1 cellular context compared by ENCODE assay signal in genomic region chr1:58755468-58755872, GRCh38.
TF ChIP-seq lines count a peak whose summit lies in the region.

No MANE protein-coding gene starts in this region.

TF ChIP-seq in HepG2, 621 proteins besides CTCF, POLR2A, EP300 and RAD21 (continued from another document and continues in another):
- TF ChIP-seq TRAFD1 (CRISPR knock-in tag; IDR thresholded peaks at IDR 0.05; ENCODE audit: borderline replicate concordance) (0 out of 2 replicates have a peak, but pooled peaks have one; percentile 13), SP1 (IDR thresholded peaks at IDR 0.05) (no peak), SP1 (CRISPR knock-in tag; IDR thresholded peaks at IDR 0.05) (no peak), ZNF563 (CRISPR knock-in tag; IDR thresholded peaks at IDR 0.05) (no peak), ADNP (CRISPR knock-in tag; IDR thresholded peaks at IDR 0.05) (no peak), ZHX2 (IDR thresholded peaks at IDR 0.05; ENCODE audit: low read depth) (no peak; the same call in 1 of the 2 replicates), ZHX2 (CRISPR knock-in tag; IDR thresholded peaks at IDR 0.05; ENCODE audit: borderline replicate concordance) (no peak), ZNF138 (CRISPR knock-in tag; IDR thresholded peaks at IDR 0.05; ENCODE audit: low read depth) (0 out of 2 replicates have a peak, but pooled peaks have one; percentile 51), ZGPAT (CRISPR knock-in tag; IDR thresholded peaks at IDR 0.05) (peak; percentile 92), JUNB (CRISPR knock-in tag; IDR thresholded peaks at IDR 0.05; ENCODE audit: borderline replicate concordance) (peak; percentile 90; the same call in 1 of the 2 replicates), RARA (CRISPR knock-in tag; IDR thresholded peaks at IDR 0.05) (peak; percentile 78), SMC3 (IDR thresholded peaks at IDR 0.05; ENCODE audit: low read length) (no peak), NFE2 (CRISPR knock-in tag; IDR thresholded peaks at IDR 0.05) (no peak), TGIF2 (CRISPR knock-in tag; IDR thresholded peaks at IDR 0.05) (0 out of 2 replicates have a peak, but pooled peaks have one; percentile 47), ZNF251 (CRISPR knock-in tag; IDR thresholded peaks at IDR 0.05) (no peak), BRD4 (CRISPR knock-in tag; IDR thresholded peaks at IDR 0.05) (0 out of 2 replicates have a peak, but pooled peaks have one; percentile 67), ZMYM4 (CRISPR knock-in tag; IDR thresholded peaks at IDR 0.05) (peak; percentile 47), ZNF446 (CRISPR knock-in tag; IDR thresholded peaks at IDR 0.05) (no peak), GPBP1L1 (CRISPR knock-in tag; IDR thresholded peaks at IDR 0.05) (no peak), ZBTB21 (CRISPR knock-in tag; IDR thresholded peaks at IDR 0.05) (no peak), ZNF530 (CRISPR knock-in tag; IDR thresholded peaks at IDR 0.05; ENCODE audit: low read depth) (no peak), SOX6 (IDR thresholded peaks at IDR 0.05) (no peak), SOX6 (CRISPR knock-in tag; IDR thresholded peaks at IDR 0.05) (peak; percentile 69), YEATS4 (CRISPR knock-in tag; IDR thresholded peaks at IDR 0.05; ENCODE audit: borderline replicate concordance) (no peak), ELF1 (CRISPR knock-in tag; IDR thresholded peaks at IDR 0.05) (peak; percentile 74), GMEB2 (CRISPR knock-in tag; IDR thresholded peaks at IDR 0.05; ENCODE audit: low read depth) (no peak), KDM1A (CRISPR knock-in tag; IDR thresholded peaks at IDR 0.05) (peak; percentile 34; the same call in 1 of the 2 replicates), SNAI1 (CRISPR knock-in tag; IDR thresholded peaks at IDR 0.05; ENCODE audit: borderline replicate concordance) (no peak), TEAD3 (CRISPR knock-in tag; optimal IDR thresholded peaks at IDR 0.05; ENCODE audit: borderline replicate concordance) (peak; percentile 92), SPEN (CRISPR knock-in tag; IDR thresholded peaks at IDR 0.05; ENCODE audit: low read depth) (peak; percentile 43; the same call in 1 of the 2 replicates), TRIM24 (CRISPR knock-in tag; IDR thresholded peaks at IDR 0.05) (peak; percentile 72; the same call in 1 of the 2 replicates), SKI (IDR thresholded peaks at IDR 0.05; ENCODE audit: partially characterized antibody) (no peak), ARID4A (CRISPR knock-in tag; IDR thresholded peaks at IDR 0.05; ENCODE audit: borderline replicate concordance) (no peak), ZNF605 (CRISPR knock-in tag; IDR thresholded peaks at IDR 0.05) (peak; percentile 93), CBX5 (CRISPR knock-in tag; IDR thresholded peaks at IDR 0.05; ENCODE audit: borderline replicate concordance) (peak; percentile 58; the same call in 1 of the 2 replicates), KDM3A (CRISPR knock-in tag; IDR thresholded peaks at IDR 0.05; ENCODE audit: low read depth) (no peak), ZNF580 (CRISPR knock-in tag; IDR thresholded peaks at IDR 0.05; ENCODE audit: borderline replicate concordance, low read depth) (peak; percentile 91), CBX1 (IDR thresholded peaks at IDR 0.05; ENCODE audit: low read depth) (peak; percentile 38), MAX (IDR thresholded peaks at IDR 0.05) (peak; percentile 98), MXD4 (CRISPR knock-in tag; IDR thresholded peaks at IDR 0.05) (0 out of 2 replicates have a peak, but pooled peaks have one; percentile 41), THRA (CRISPR knock-in tag; IDR thresholded peaks at IDR 0.05; ENCODE audit: borderline replicate concordance) (no peak), BHLHE40 (IDR thresholded peaks at IDR 0.05; ENCODE audit: low read length) (peak; percentile 67; the same call in 1 of the 2 replicates), ZMYM2 (CRISPR knock-in tag; IDR thresholded peaks at IDR 0.05) (peak; percentile 76; the same call in 1 of the 2 replicates), FOXK1 (CRISPR knock-in tag; IDR thresholded peaks at IDR 0.05; ENCODE audit: borderline replicate concordance, low read depth) (peak; percentile 53; the same call in 1 of the 2 replicates), CAMTA2 (CRISPR knock-in tag; IDR thresholded peaks at IDR 0.05; ENCODE audit: borderline replicate concordance) (no peak)
